In the genomic region with DNA sequence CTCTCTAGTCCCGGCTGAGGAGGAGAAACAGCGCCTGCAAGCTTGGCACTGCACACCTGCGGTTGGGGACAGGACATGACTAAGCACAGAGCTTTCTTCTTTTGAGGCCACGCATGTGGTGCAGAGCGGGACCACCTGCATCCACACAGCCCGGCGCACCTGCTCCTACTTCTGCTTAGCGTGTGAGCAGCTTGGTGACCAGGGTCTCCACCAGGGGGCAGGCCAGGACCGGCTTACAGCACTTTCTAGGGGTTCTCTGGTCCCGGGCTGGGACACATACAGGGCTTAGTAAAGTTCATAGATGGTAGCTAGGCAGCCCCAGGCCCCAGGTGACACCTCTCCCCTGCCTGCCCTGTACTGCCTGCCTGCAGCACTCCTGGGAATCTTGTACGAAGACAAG, we compare ENCODE assay signal across 8 cellular contexts. TPM values are rescaled to one million over a fixed set of nuclear protein-coding genes. Genes with fewer than 3 reads are reported as not detected.
DNase-seq lines count a peak whose midpoint lies in the region; ATAC-seq, FAIRE-seq and TF ChIP-seq lines count a peak whose summit lies in the region.
"Not testable (repeated sequence)": the region's sequence is repeated elsewhere in the genome, so short reads cannot be mapped to it uniquely, and the experiment has no call there.

No MANE protein-coding gene starts in this region.

- ATAC-seq in pancreas: not testable (repeated sequence)

- POLR2A ChIA-PET in Caco-2 (lab: Charles Lee): not testable (repeated sequence)

- not testable (repeated sequence) for H3K27me3 Mint-ChIP-seq in Caco-2 (ENCODE audit: insufficient read depth, unreplicated experiment)

- not testable (repeated sequence) for H3K4me3 Mint-ChIP-seq in Caco-2 (ENCODE audit: unreplicated experiment)

- not testable (repeated sequence) for H3K4me3 ChIP-seq in Caco-2 (ENCODE audit: low read depth, low read length); brain microvascular endothelial cell (ENCODE audit: low read depth, low read length); pancreas

- not testable (repeated sequence) for H3K27ac ChIP-seq in brain microvascular endothelial cell, pancreas

- not testable (repeated sequence) for FAIRE-seq in pancreas (lab: Jason Lieb, UNC)

- CTCF ChIA-PET in Caco-2 (lab: Charles Lee): interaction anchor here (0.6 to 0.8 kb wide), 2 partner anchors 37 to 104 kb away, joined by 3 to 5 read pairs; no protein-coding TSS in a partner anchor

- not testable (repeated sequence) for H3K4me1 Mint-ChIP-seq in Caco-2 (ENCODE audit: low read depth, unreplicated experiment)

- 3 to 5% methylated on average over 10 of the region's 11 CpGs for WGBS in pancreas, 2 donors

- H3K27me3 ChIP-seq in Caco-2 (replicated peaks; ENCODE audit: control insufficient read depth, insufficient read depth, low read length); brain microvascular endothelial cell (replicated peaks); pancreas: not testable (repeated sequence)

- H3K36me3 Mint-ChIP-seq in Caco-2 (ENCODE audit: insufficient read depth, unreplicated experiment): not testable (repeated sequence)

- in situ Hi-C loops in KBM-7 (cut with MboI; ENCODE audit: low pct_unique_long_range_greater_than_20kb, low sequenced_read_pairs); brain microvascular endothelial cell (cut with HindIII; ENCODE audit: low pct_ligation_motif_present, low sequenced_read_pairs): not testable (repeated sequence)

- H3K36me3 ChIP-seq in Caco-2 (ENCODE audit: control insufficient read depth, insufficient read depth, low read length); brain microvascular endothelial cell (replicated peaks); pancreas: not testable (repeated sequence)

- not testable (repeated sequence) for H3K27ac Mint-ChIP-seq in Caco-2 (ENCODE audit: unreplicated experiment)

- H3K9me3 ChIP-seq in Caco-2, pancreas: not testable (repeated sequence)

- intact Hi-C loops in Caco-2 (cut with micrococcal nuclease; ENCODE audit: unreplicated experiment); pancreas (cut with DNase I): not testable (repeated sequence)

- peak; percentile 80 to 85 for DNase-seq in Caco-2
- DNase-seq in KBM-7: peak; percentile 59
- DNase-seq in NK-92 treated with Interleukin-12 subunit alpha and Interleukin-12 subunit beta, amount 100 ng/mL, for 24 hours (lab: John Stamatoyannopoulos, UW): peak; percentile 49
- DNase-seq in activated CD4-positive, alpha-beta T cell treated with anti-CD3 and anti-CD28 coated beads, Interleukin-2, amount 50 U/mL, for 24 hours (ENCODE audit: low read depth in 1 of 2, low spot score in 1 of 2): peak; percentile 39 to 48
- DNase-seq in brain microvascular endothelial cell: peak; percentile 31
- DNase-seq in hippocampal formation (lab: John Stamatoyannopoulos, UW): peak; percentile 0 to 11
- peak; percentile 6 to 77 (median 58) for DNase-seq in pancreas
- peak in 4 of 6 experiments; percentile 7 to 29 (median 26) for DNase-seq in stimulated activated naive CD4-positive, alpha-beta T cell (lab: John Stamatoyannopoulos, UW)

- BruUV-seq in Caco-2 (replicated peaks; lab: Mats Ljungman, UMichigan): not testable (repeated sequence)

- TF ChIP-seq CTCF in Caco-2 (IDR thresholded peaks at IDR 0.05; ENCODE audit: insufficient read depth in 1 of 2, low read depth in 1 of 2, low read length in 1 of 2, severe bottlenecking in 1 of 2, unreplicated experiment in 1 of 2) (peak; percentile 52 to 57), brain microvascular endothelial cell (IDR thresholded peaks at IDR 0.05; ENCODE audit: low read depth, low read length, missing control alignments) (peak; percentile 37), pancreas (IDR thresholded peaks at IDR 0.05) (peak in 2 of 4 donors; percentile 18 to 21)

- H3K9me3 Mint-ChIP-seq in Caco-2 (ENCODE audit: unreplicated experiment): not testable (repeated sequence)

- not testable (repeated sequence) for H3K4me1 ChIP-seq in Caco-2, pancreas

RNA-seq across cellular contexts. Expression of gene DEFB131A, which starts 51.2 kb away (rescaled TPM):
- total RNA-seq in Caco-2 (2022) (not detected in 2 replicates), pancreas (not detected)
- polyA plus RNA-seq in pancreas: not detected

Comparison
In these comparisons a context has a peak if more than half of its experiments do, and no peak if none do; other contexts are left out.
1. DNase-seq: peak in every context shown above with its lines; median percentile 82 in Caco-2; 59 in KBM-7; 58 in pancreas; 49 in NK-92 treated with Interleukin-12 subunit alpha and Interleukin-12 subunit beta, amount 100 ng/mL, for 24 hours; 44 in activated CD4-positive, alpha-beta T cell treated with anti-CD3 and anti-CD28 coated beads, Interleukin-2, amount 50 U/mL, for 24 hours; 31 in brain microvascular endothelial cell; 26 in stimulated activated naive CD4-positive, alpha-beta T cell; 6 in hippocampal formation.